Comparison of ENCODE assay signal across 8 cellular contexts in the genomic region with DNA sequence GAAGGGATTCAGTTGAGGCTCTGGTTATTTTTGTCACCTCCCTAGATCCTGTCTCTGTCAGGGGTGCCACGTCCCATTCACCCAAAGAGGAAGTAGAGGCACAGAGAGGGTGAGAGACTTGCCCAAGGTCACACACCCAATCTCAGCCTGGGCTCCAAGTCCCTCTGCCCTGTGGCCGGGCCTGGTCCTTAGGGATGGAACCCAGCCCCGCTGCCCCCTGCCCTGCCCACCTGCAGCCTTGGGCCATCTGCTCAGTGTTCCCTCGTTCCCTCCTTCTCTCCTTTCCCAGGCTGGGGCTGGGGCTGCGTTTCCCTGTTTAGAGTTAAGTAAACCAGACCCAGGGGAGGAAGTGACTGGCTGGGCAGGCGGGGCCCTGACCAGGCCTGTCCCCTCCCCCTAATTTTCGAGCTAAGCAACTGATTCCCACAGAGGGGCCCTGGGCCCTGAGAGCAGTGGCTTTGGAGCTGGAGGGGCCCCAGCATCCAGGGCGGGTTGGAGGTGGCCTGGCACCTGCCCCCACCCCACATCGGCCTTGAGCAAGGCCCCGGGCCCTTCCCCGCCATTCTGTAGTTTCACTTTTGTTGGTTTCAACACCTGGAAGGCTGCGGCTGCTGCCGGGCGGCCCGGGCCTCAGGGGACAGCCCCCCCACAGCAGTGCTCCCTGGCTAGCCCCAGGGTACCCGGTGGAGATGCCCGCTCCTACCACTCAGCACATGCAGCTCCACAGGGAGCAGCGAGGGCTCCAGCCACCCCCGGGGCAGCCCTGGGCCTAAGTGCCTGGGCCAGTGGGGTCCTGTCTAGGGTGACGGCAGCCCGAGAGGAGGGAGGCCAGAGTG. TPM values are rescaled to one million over a fixed set of nuclear protein-coding genes. Genes with fewer than 3 reads are reported as not detected.
A peak's percentile ranks its signal among the peaks of the same experiment; 100 is the strongest.
DNase-seq lines count a peak whose midpoint lies in the region; ATAC-seq and TF ChIP-seq lines count a peak whose summit lies in the region.

No MANE protein-coding gene starts in this region.

- POLR2A ChIA-PET in T-cell (lab: Charles Lee) (no interaction called here), HEK293T (lab: Yijun Ruan, JAX) (interaction anchor here (5.9 kb wide), 1 partner anchor 9 kb away, joined by 43 read pairs; a partner anchor contains a TSS)

- in situ Hi-C loops in ACHN (cut with HindIII; ENCODE audit: low pct_ligation_motif_present, low pct_unique_long_range_greater_than_20kb, low sequenced_read_pairs) (no loop called here), astrocyte of the spinal cord (cut with HindIII; ENCODE audit: low sequenced_read_pairs) (no loop called here)

- H3K9me3 Mint-ChIP-seq in T-cell, result no peaks in the 10 kb centered on the region

- peak overlapping the region; percentile 84 to 93 (median 89) for H3K4me3 Mint-ChIP-seq in T-cell

- no peaks in the 10 kb centered on the region for H3K27me3 Mint-ChIP-seq in T-cell

- ATAC-seq in GM18907 (IDR thresholded peaks at IDR 0.05; ENCODE audit: unreplicated experiment) (peak; percentile 50), HG03460 (IDR thresholded peaks at IDR 0.05; ENCODE audit: unreplicated experiment) (peak; percentile 51), T-cell (replicated peaks in 1 of 4) (peak; percentile 46 to 65 (median 48))

- H3K4me1 Mint-ChIP-seq in T-cell, result peaks cover 21 to 38% (median 21%) of the 10 kb centered on the region in 3 donors

- H3K27ac Mint-ChIP-seq in T-cell, result peak overlapping the region; percentile 91 to 94

- DNase-seq in ACHN (peak; percentile 56), T-cell (peak in 31 of 34 experiments; percentile 18 to 58 (median 41)), astrocyte of the spinal cord (ENCODE audit: low read depth, low spot score) (peak; percentile 69), iris pigment epithelial cell (ENCODE audit: low read depth) (peak; percentile 72), HEK293T (ENCODE audit: extremely low spot score) (no peak)
- DNase-seq in stimulated activated CD4-positive, alpha-beta T cell treated with anti-CD3 and anti-CD28 coated beads, Interleukin-15, amount 100 ng/mL, for 24 hours, result peak; percentile 72

- TF ChIP-seq CTCF in astrocyte of the spinal cord (IDR thresholded peaks at IDR 0.05; ENCODE audit: low read depth, low read length), result no peak

- peak overlapping the region; percentile 58 for H3K4me3 ChIP-seq in astrocyte of the spinal cord (ENCODE audit: low read depth, low read length)

- no peaks in the 10 kb centered on the region for H3K36me3 Mint-ChIP-seq in T-cell

- CTCF ChIA-PET in T-cell (lab: Charles Lee), result interaction anchor here in 1 of 2 donors (0.7 kb wide), 1 partner anchor 813 kb away, joined by 3 read pairs; no protein-coding TSS in a partner anchor
- CTCF ChIA-PET in HEK293T (lab: Yijun Ruan, JAX), result interaction anchor here (0.6 kb wide), 1 partner anchor 77 kb away, joined by 3 read pairs; no protein-coding TSS in a partner anchor

TF ChIP-seq in HEK293T, 16 proteins besides CTCF, POLR2A, EP300 and RAD21:
- TF ChIP-seq FOXA1 (IDR thresholded peaks at IDR 0.05) (no peak), L3MBTL2 (conservative IDR thresholded peaks at IDR 0.05) (no peak), SUZ12 (IDR thresholded peaks at IDR 0.05) (no peak), LEF1 (IDR thresholded peaks at IDR 0.05; ENCODE audit: borderline replicate concordance) (no peak), BHLHE40 (IDR thresholded peaks at IDR 0.05; ENCODE audit: borderline replicate concordance) (no peak), HDGF (IDR thresholded peaks at IDR 0.05; ENCODE audit: borderline replicate concordance) (no peak), NFRKB (IDR thresholded peaks at IDR 0.05) (no peak), FOXM1 (IDR thresholded peaks at IDR 0.05; ENCODE audit: borderline replicate concordance) (no peak), ARNT (IDR thresholded peaks at IDR 0.05) (no peak), TARDBP (IDR thresholded peaks at IDR 0.05) (no peak)
- TF ChIP-seq, protein P1, sequence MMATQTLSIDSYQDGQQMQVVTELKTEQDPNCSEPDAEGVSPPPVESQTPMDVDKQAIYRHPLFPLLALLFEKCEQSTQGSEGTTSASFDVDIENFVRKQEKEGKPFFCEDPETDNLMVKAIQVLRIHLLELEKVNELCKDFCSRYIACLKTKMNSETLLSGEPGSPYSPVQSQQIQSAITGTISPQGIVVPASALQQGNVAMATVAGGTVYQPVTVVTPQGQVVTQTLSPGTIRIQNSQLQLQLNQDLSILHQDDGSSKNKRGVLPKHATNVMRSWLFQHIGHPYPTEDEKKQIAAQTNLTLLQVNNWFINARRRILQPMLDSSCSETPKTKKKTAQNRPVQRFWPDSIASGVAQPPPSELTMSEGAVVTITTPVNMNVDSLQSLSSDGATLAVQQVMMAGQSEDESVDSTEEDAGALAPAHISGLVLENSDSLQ (IDR thresholded peaks at IDR 0.05), result no peak
TF ChIP-seq in HEK293T: peak in this region for 0.

RNA-seq across cellular contexts. Expression of a gene that starts 1.5 kb away (rescaled TPM):
- total RNA-seq in T-cell, result 100 to 1,000 TPM; 184 to 292 (median 246) TPM

RNA-seq across cellular contexts. Expression of a gene that starts 9.9 kb away (rescaled TPM):
- 100 to 1,000 TPM in 2 of 5 donors, 10 to 100 TPM in 3; 76.9 to 102 (median 91.1) TPM for total RNA-seq in T-cell

RNA-seq across cellular contexts. Expression of a gene that starts 30.2 kb away (rescaled TPM):
- total RNA-seq in T-cell, result under 1 TPM; 0.20 to 0.53 (median 0.25) TPM

RNA-seq across cellular contexts. Expression of a gene that starts 36.4 kb away (rescaled TPM):
- total RNA-seq in T-cell, result 10 to 100 TPM; 16.7 to 38.6 (median 27.8) TPM
